In the genomic region with DNA sequence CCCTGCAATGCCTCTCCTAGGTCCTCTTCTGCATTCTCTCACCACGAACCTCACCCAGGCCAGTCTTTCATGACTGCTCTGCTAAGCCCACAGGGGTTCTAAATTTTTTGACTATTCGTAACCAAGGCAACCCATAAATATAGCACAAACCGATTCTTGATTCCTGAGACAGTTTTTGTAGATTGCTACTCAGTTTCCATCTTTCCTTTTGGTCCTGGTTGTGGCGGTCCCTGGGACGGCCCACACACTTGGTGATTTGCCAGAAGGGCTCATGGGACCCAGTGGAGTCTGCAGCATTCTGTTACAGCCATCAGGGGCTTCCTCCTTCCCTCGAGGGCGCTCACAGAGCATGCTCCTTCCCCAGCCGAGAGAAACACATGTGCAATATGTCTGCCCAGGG, we compare ENCODE assay signal across 17 cellular contexts. TPM values are rescaled to one million over a fixed set of nuclear protein-coding genes. Genes with fewer than 3 reads are reported as not detected.
"Had no signal": no experiment of that assay in that cellular context is flagged by ENCODE, and none has a peak within 500 bp of the region (broad histone marks: within the 10 kb centered on the region; RNA-seq: fewer than 3 reads in every experiment).

No MANE protein-coding gene starts in this region.

- H3K36me3 ChIP-seq: colonic mucosa, stomach, thoracic aorta, transverse colon had no signal

- H3K4me1 ChIP-seq: colonic mucosa had no signal

- H3K4me3 ChIP-seq: colonic mucosa, stomach, thoracic aorta, transverse colon had no signal

- H3K9me3 Mint-ChIP-seq: naive thymus-derived CD8-positive, alpha-beta T cell had no signal

- H3K27ac ChIP-seq: colonic mucosa, stomach, thoracic aorta, transverse colon had no signal

- H3K4me3 Mint-ChIP-seq: naive thymus-derived CD8-positive, alpha-beta T cell had no signal

- DNase-seq: colonic mucosa; dermis blood vessel endothelial cell; effector CD4-positive, alpha-beta T cell; foreskin melanocyte; mammary epithelial cell; naive thymus-derived CD8-positive, alpha-beta T cell; posterior cingulate gyrus; stimulated activated CD4-positive, alpha-beta T cell treated with anti-CD3 and anti-CD28 coated beads, Interleukin-2, amount 100 ng/mL, for 24 hours; stimulated activated CD4-positive, alpha-beta T cell treated with anti-CD3 and anti-CD28 coated beads, Interleukin-4, amount 100 ng/mL, for 4 hours; stimulated activated naive CD4-positive, alpha-beta T cell; stomach; substantia nigra; transverse colon had no signal

- ATAC-seq: left lobe of liver; naive thymus-derived CD8-positive, alpha-beta T cell; sciatic nerve had no signal

- H3K9me3 ChIP-seq: colonic mucosa, stomach, thoracic aorta, transverse colon had no signal

RNA-seq across cellular contexts. Expression of a gene that starts 23.4 kb away (rescaled TPM):
- total RNA-seq: left lobe of liver, skeletal muscle tissue, transverse colon had no signal
- polyA plus RNA-seq: naive thymus-derived CD8-positive, alpha-beta T cell had no signal
